9 cellular contexts compared by ENCODE assay signal in genomic region chr7:47474937-47475879, GRCh38.
DNase-seq lines count a peak whose midpoint lies in the region; ATAC-seq and TF ChIP-seq lines count a peak whose summit lies in the region.
"Had no signal": no experiment of that assay in that cellular context is flagged by ENCODE, and none has a peak within 500 bp of the region (broad histone marks: within the 10 kb centered on the region; RNA-seq: fewer than 3 reads in every experiment).

No MANE protein-coding gene starts in this region.

- no peak overlapping the region for H3K27ac Mint-ChIP-seq in natural killer cell treated with Interleukin-12 subunit alpha and Interleukin-12 subunit beta and Interleukin-15 and Interleukin-18, amount 100 ng/mL, for 72 hours
- H3K27ac Mint-ChIP-seq: activated naive CD4-positive, alpha-beta T cell treated with anti-CD3 and anti-CD28 coated beads, Interleukin-2, amount 50 U/mL, for 24 hours; stimulated activated naive CD8-positive, alpha-beta T cell treated with anti-CD3 and anti-CD28 coated beads, Interleukin-15, Interleukin-2, amounts not matched to agents 100 ng/mL and 50 ng/mL, for 24 hours had no signal

- ATAC-seq in GM21381 (IDR thresholded peaks at IDR 0.05; ENCODE audit: unreplicated experiment) (peak; percentile 71), HG03520 (IDR thresholded peaks at IDR 0.05; ENCODE audit: unreplicated experiment) (peak; percentile 93)
- peak; percentile 52 to 77 for ATAC-seq in natural killer cell treated with Interleukin-12 subunit alpha and Interleukin-12 subunit beta and Interleukin-15 and Interleukin-18, amount 100 ng/mL, for 72 hours

- no peaks in the 10 kb centered on the region for H3K9me3 ChIP-seq in esophagus muscularis mucosa

- intact Hi-C loops in esophagus muscularis mucosa (cut with DNase I), result no loop called here

- TF ChIP-seq CTCF in GM06990 (IDR thresholded peaks at IDR 0.05; ENCODE audit: insufficient read depth, low read length, poor library complexity, severe bottlenecking), result no peak
- peak in 1 of 3 experiments; percentile 6 for TF ChIP-seq CTCF in esophagus muscularis mucosa (IDR thresholded peaks at IDR 0.05)

- H3K36me3 Mint-ChIP-seq in natural killer cell treated with Interleukin-12 subunit alpha and Interleukin-12 subunit beta and Interleukin-15 and Interleukin-18, amount 100 ng/mL, for 72 hours, result no peaks in the 10 kb centered on the region
- H3K36me3 Mint-ChIP-seq: activated naive CD4-positive, alpha-beta T cell treated with anti-CD3 and anti-CD28 coated beads, Interleukin-2, amount 50 U/mL, for 24 hours had no signal

- no peaks in the 10 kb centered on the region for H3K9me3 Mint-ChIP-seq in natural killer cell treated with Interleukin-12 subunit alpha and Interleukin-12 subunit beta and Interleukin-15 and Interleukin-18, amount 100 ng/mL, for 72 hours
- H3K9me3 Mint-ChIP-seq: activated naive CD4-positive, alpha-beta T cell treated with anti-CD3 and anti-CD28 coated beads, Interleukin-2, amount 50 U/mL, for 24 hours; stimulated activated naive CD8-positive, alpha-beta T cell treated with anti-CD3 and anti-CD28 coated beads, Interleukin-15, Interleukin-2, amounts not matched to agents 100 ng/mL and 50 ng/mL, for 24 hours had no signal

- H3K27ac ChIP-seq in esophagus muscularis mucosa (replicated peaks in 1 of 4), result peak overlapping the region in 3 of 4 donors; percentile 29 to 45 (median 37)

- WGBS in esophagus muscularis mucosa, result 77% methylated on average over 16 of the region's 24 CpGs

- H3K4me1 Mint-ChIP-seq in natural killer cell treated with Interleukin-12 subunit alpha and Interleukin-12 subunit beta and Interleukin-15 and Interleukin-18, amount 100 ng/mL, for 72 hours (ENCODE audit: low read depth in 2 of 2), result no peaks in the 10 kb centered on the region
- H3K4me1 Mint-ChIP-seq: activated naive CD4-positive, alpha-beta T cell treated with anti-CD3 and anti-CD28 coated beads, Interleukin-2, amount 50 U/mL, for 24 hours had no signal

- peak; percentile 9 for TF ChIP-seq POLR2A in esophagus muscularis mucosa (IDR thresholded peaks at IDR 0.05; ENCODE audit: low read depth)

- H3K27me3 Mint-ChIP-seq in natural killer cell treated with Interleukin-12 subunit alpha and Interleukin-12 subunit beta and Interleukin-15 and Interleukin-18, amount 100 ng/mL, for 72 hours, result peaks cover 2 to 10% of the 10 kb centered on the region in 2 donors

- no peak overlapping the region for H3K4me3 Mint-ChIP-seq in natural killer cell treated with Interleukin-12 subunit alpha and Interleukin-12 subunit beta and Interleukin-15 and Interleukin-18, amount 100 ng/mL, for 72 hours
- H3K4me3 Mint-ChIP-seq: activated naive CD4-positive, alpha-beta T cell treated with anti-CD3 and anti-CD28 coated beads, Interleukin-2, amount 50 U/mL, for 24 hours; stimulated activated naive CD8-positive, alpha-beta T cell treated with anti-CD3 and anti-CD28 coated beads, Interleukin-15, Interleukin-2, amounts not matched to agents 100 ng/mL and 50 ng/mL, for 24 hours had no signal

- DNase-seq in GM06990 (ENCODE audit: extremely low read depth, insufficient read length) (peak; percentile 74), SHP77 (lab: John Stamatoyannopoulos, UW) (peak; percentile 90 to 94), esophagus muscularis mucosa (ENCODE audit: extremely low spot score) (no peak), NCI-H1694 treated with DMSO at 0.1 percent for 48 hours (lab: John Stamatoyannopoulos, UW) (no peak)
- DNase-seq in natural killer cell treated with Interleukin-12 subunit alpha and Interleukin-12 subunit beta and Interleukin-15 and Interleukin-18, amount 100 ng/mL, for 72 hours (ENCODE audit: low spot score), result peak; percentile 68

- H3K36me3 ChIP-seq in GM06990 (ENCODE audit: control insufficient read depth, insufficient read depth, low read length) (no peaks in the 10 kb centered on the region), esophagus muscularis mucosa (no peaks in the 10 kb centered on the region)

- no peak for TF ChIP-seq EP300 in esophagus muscularis mucosa (IDR thresholded peaks at IDR 0.05)

- H3K4me3 ChIP-seq in GM06990 (replicated peaks; ENCODE audit: low read depth, low read length) (no peak overlapping the region), esophagus muscularis mucosa (no peak overlapping the region)

- no peaks in the 10 kb centered on the region for H3K27me3 ChIP-seq in GM06990 (replicated peaks; ENCODE audit: control insufficient read depth, insufficient read depth, low read length)
- H3K27me3 ChIP-seq in esophagus muscularis mucosa, result no peaks in the 10 kb centered on the region

- peaks cover 39 to 45% (median 40%) of the 10 kb centered on the region in 4 donors for H3K4me1 ChIP-seq in esophagus muscularis mucosa

Comparison
In these comparisons a context has a peak if more than half of its experiments do, and no peak if none do; other contexts are left out.
1. DNase-seq: peak in GM06990 (single experiment), SHP77 (2 of 2) and natural killer cell treated with Interleukin-12 subunit alpha and Interleukin-12 subunit beta and Interleukin-15 and Interleukin-18, amount 100 ng/mL, for 72 hours (single experiment); none in esophagus muscularis mucosa (single experiment) and NCI-H1694 treated with DMSO at 0.1 percent for 48 hours (single experiment).
2. Peak in every context shown above with its lines, with median percentiles within 50 percentile points of each other: ATAC-seq.